Comparison of ENCODE assay signal across 8 cellular contexts in the genomic region with DNA sequence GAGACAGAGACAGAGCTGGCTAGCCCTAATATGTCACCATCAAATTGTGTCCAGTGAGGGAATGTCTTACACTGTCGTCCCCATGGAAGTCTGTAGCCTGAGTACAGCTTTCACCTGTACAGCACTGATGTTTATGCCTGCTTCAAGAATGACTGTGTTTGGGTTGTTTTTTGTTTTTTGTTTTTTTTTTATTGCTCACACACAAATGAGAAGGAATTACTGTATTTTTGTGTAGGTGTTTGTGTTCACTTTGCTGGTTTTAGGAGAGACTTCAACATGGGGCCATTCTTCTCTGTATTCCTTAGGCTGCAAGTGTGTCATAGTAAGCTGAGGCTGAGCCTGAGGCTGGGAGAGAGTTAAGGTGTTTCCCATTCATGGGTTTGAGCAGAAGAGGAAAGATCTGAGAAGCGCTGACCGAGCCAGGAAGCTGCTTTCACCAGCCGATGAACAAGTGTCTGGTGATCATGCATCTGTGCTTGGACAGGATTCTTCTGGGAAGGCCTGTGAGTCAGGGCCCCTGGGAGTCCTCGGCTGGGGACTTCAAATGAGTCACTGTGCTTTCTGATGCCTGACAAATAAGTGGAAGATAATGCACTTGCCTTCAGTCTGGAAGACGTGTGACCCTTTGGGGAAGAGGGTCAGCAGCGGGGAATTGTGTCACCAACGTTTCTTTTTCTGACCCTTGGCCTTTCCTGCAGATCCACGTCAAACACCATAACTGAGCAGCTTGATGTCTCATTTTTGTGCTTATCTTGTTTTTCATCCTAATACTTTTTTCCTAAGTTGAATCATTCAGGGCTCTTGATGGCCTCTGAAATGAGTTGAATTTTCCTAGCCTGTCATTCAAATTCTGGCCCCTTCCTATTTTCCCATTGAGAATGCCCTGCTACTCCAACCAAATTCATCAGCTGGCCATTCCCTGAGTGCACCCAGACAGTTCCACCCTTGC. TPM values are rescaled to one million over a fixed set of nuclear protein-coding genes. Genes with fewer than 3 reads are reported as not detected.
DNase-seq lines count a peak whose midpoint lies in the region; ATAC-seq and TF ChIP-seq lines count a peak whose summit lies in the region.

No MANE protein-coding gene starts in this region.

- no peaks in the 10 kb centered on the region for H3K9me3 ChIP-seq in cardiac muscle cell (ENCODE audit: low read depth)

- ATAC-seq in GM21786 (IDR thresholded peaks at IDR 0.05; ENCODE audit: unreplicated experiment): peak; percentile 47
- no peak for ATAC-seq in stimulated activated naive CD8-positive, alpha-beta T cell treated with anti-CD3 and anti-CD28 coated beads, Interleukin-15, Interleukin-2, amounts not matched to agents 100 U/mL and 50 U/mL, for 24 hours
- no peak for ATAC-seq in GM19324 (IDR thresholded peaks at IDR 0.05; ENCODE audit: low FRiP score, unreplicated experiment)

- H3K27ac ChIP-seq in cardiac muscle cell: peak overlapping the region; percentile 45

- no peak for TF ChIP-seq CTCF in cardiac muscle cell (IDR thresholded peaks at IDR 0.05; ENCODE audit: low read depth, low read length)

- H3K36me3 ChIP-seq in cardiac muscle cell: no peaks in the 10 kb centered on the region

- in situ Hi-C loops in SK-MEL-5 (cut with HindIII; ENCODE audit: low pct_unique_long_range_greater_than_20kb, low sequenced_read_pairs): no loop called here

- peaks cover 11% of the 10 kb centered on the region for H3K4me1 ChIP-seq in cardiac muscle cell (ENCODE audit: low read depth)

- no peaks in the 10 kb centered on the region for H3K27me3 ChIP-seq in cardiac muscle cell

- no peak overlapping the region for H3K4me3 ChIP-seq in cardiac muscle cell

- DNase-seq in SK-MEL-5 (ENCODE audit: low read depth, low spot score): peak; percentile 69
- peak; percentile 23 to 92 for DNase-seq in cardiac muscle cell (ENCODE audit: low read depth in 1 of 2, low spot score in 1 of 2)
- peak; percentile 82 for DNase-seq in smooth muscle cell of the brain vasculature (ENCODE audit: low read depth, low spot score)
- no peak for DNase-seq in NCI-H146 (lab: John Stamatoyannopoulos, UW)
- no peak for DNase-seq in activated naive CD4-positive, alpha-beta T cell treated with anti-CD3 and anti-CD28 coated beads, Interleukin-2, amount 50 U/mL, for 16 hours
- DNase-seq in stimulated activated naive CD8-positive, alpha-beta T cell treated with anti-CD3 and anti-CD28 coated beads, Interleukin-15, Interleukin-2, amounts not matched to agents 100 U/mL and 50 U/mL, for 24 hours: no peak

RNA-seq across cellular contexts. Expression of a gene that starts 36.7 kb away (rescaled TPM):
- 106 and 122 TPM in 2 replicates for total RNA-seq in SK-MEL-5 (2014; rRNA removed; shearing (Covaris generic))
- 53.3 and 82.7 TPM in 2 replicates for polyA plus RNA-seq in SK-MEL-5 (2015; cell fraction: cytosol; rRNA removed)
- 50.6 and 68.8 TPM in 2 replicates for polyA plus RNA-seq in SK-MEL-5 (2015; cell fraction: nucleus; rRNA removed)
- 22.5 and 35.9 TPM in 2 replicates for total RNA-seq in cardiac muscle cell
- polyA plus RNA-seq in cardiac muscle cell: 12.9 and 20.1 TPM in 2 replicates

Comparison
In these comparisons a context has a peak if more than half of its experiments do, and no peak if none do; other contexts are left out.
1. DNase-seq: peak in SK-MEL-5 (single experiment), cardiac muscle cell (2 of 2) and smooth muscle cell of the brain vasculature (single experiment); none in NCI-H146 (single experiment), activated naive CD4-positive, alpha-beta T cell treated with anti-CD3 and anti-CD28 coated beads, Interleukin-2, amount 50 U/mL, for 16 hours (single experiment) and stimulated activated naive CD8-positive, alpha-beta T cell treated with anti-CD3 and anti-CD28 coated beads, Interleukin-15, Interleukin-2, amounts not matched to agents 100 U/mL and 50 U/mL, for 24 hours (single experiment).